In the genomic region with DNA sequence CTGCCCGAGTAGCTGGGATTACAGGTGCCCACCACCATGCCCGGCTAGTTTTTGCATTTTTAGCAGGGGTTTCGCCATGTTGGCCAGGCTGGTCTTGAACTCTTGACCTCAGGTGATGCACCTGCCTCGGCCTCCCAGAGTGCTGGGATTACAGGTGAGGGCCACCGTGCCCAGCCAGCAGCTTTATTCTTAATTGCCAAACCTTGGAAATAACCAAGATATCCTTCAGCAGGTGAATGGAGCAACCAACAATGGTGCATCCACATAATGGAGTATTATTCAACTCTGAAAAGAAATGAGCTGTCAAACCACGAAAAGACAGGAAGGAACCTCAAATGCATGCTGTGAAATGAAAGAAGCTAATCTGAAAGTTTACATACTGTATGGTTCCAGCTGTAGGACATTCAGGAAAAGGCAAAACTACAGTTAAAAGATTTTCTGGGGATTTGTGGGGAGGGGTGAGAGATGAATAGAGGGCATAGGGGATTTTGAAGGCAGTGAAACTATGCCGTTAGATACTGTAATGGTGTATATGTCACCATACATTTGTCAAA, we compare ENCODE assay signal across 23 cellular contexts.
DNase-seq lines count a peak whose midpoint lies in the region; ATAC-seq, FAIRE-seq and TF ChIP-seq lines count a peak whose summit lies in the region.
"Had no signal": no experiment of that assay in that cellular context is flagged by ENCODE, and none has a peak within 500 bp of the region (broad histone marks: within the 10 kb centered on the region; RNA-seq: fewer than 3 reads in every experiment).

No MANE protein-coding gene starts in this region.

- no peak overlapping the region for H2AK5ac ChIP-seq in H1 (ENCODE audit: low read depth, low read length)

- H2BK12ac ChIP-seq in H1 (ENCODE audit: low read depth, low read length), result no peak overlapping the region

- DNase-seq in CD4-positive, alpha-beta memory T cell, result no peak
- DNase-seq in GM06990 (ENCODE audit: extremely low read depth, insufficient read length) (peak; percentile 30), H1 (ENCODE audit: low read depth in 1 of 2, low spot score in 2 of 2) (no peak), hepatic stellate cell (ENCODE audit: low spot score) (no peak), DMS53 treated with DMSO at 0.1 percent for 48 hours (lab: John Stamatoyannopoulos, UW; ENCODE audit: unreplicated experiment) (no peak), mucosa of descending colon (no peak)
- peak; percentile 8 for DNase-seq in activated CD4-positive, alpha-beta memory T cell treated with anti-CD3 and anti-CD28 coated beads for 36 hours
- DNase-seq: anterior cingulate cortex; CD8-positive, alpha-beta T cell; GF-D8; GOT3; kidney glomerular epithelial cell; MG63; NCI-H146; NCI-H524; nucleus accumbens; small intestine; stimulated activated naive CD4-positive, alpha-beta T cell treated with Interleukin-2 at 50 U/mL for 16 hours; thyroid gland had no signal

- H3K9me3 ChIP-seq in CD4-positive, alpha-beta memory T cell (ENCODE audit: control insufficient read depth in 1 of 2, low read length in 2 of 2), result no peaks in the 10 kb centered on the region
- no peaks in the 10 kb centered on the region for H3K9me3 ChIP-seq in H1 (ENCODE audit: insufficient read depth in 2 of 2, low read depth in 1 of 2, low read length in 1 of 2)
- no peaks in the 10 kb centered on the region for H3K9me3 ChIP-seq in mucosa of descending colon
- H3K9me3 ChIP-seq: MG63, SJSA1, thyroid gland had no signal

- CTCF ChIA-PET in CD4-positive, alpha-beta memory T cell (lab: Charles Lee; ENCODE audit: partially characterized antibody), result interaction anchor here (1.0 to 6.1 kb wide), 6 partner anchors 11 to 124 kb away, joined by 3 to 44 read pairs (median 8); no protein-coding TSS in a partner anchor
- CTCF ChIA-PET in activated CD4-positive, alpha-beta memory T cell treated with anti-CD3 and anti-CD28 coated beads for 36 hours (lab: Charles Lee), result interaction anchor here (0.9 to 5.0 kb wide), 9 partner anchors 11 to 122 kb away, joined by 3 to 33 read pairs (median 4); no protein-coding TSS in a partner anchor
- CTCF ChIA-PET in H1 (lab: Charles Lee; ENCODE audit: partially characterized antibody), result no interaction called here

- H3K9ac ChIP-seq in H1 (replicated peaks in 1 of 4; ENCODE audit: extremely low read depth in 1 of 4, low read depth in 3 of 4, low read length in 3 of 4), result no peak overlapping the region

- intact Hi-C loops in CD4-positive, alpha-beta memory T cell (cut with micrococcal nuclease), result no loop called here
- intact Hi-C loops in activated CD4-positive, alpha-beta memory T cell treated with anti-CD3 and anti-CD28 coated beads for 36 hours (cut with micrococcal nuclease), result loop anchor here (1.0 kb wide), 2 partner anchors 8 to 24 kb away; no protein-coding TSS in a partner anchor
- intact Hi-C loops in mucosa of descending colon (cut with DNase I, micrococcal nuclease), result no loop called here

- no peak overlapping the region for H3K4ac ChIP-seq in H1 (replicated peaks; ENCODE audit: insufficient read length, low read depth, low read length)

- H3K56ac ChIP-seq in H1 (replicated peaks; ENCODE audit: insufficient read length, low read depth, low read length), result no peak overlapping the region

- no peak for FAIRE-seq in H1 (lab: Jason Lieb, UNC)
- FAIRE-seq: RCC 7860, small intestine had no signal

- no peaks in the 10 kb centered on the region for H3K27me3 ChIP-seq in CD4-positive, alpha-beta memory T cell (ENCODE audit: insufficient read depth, low read length)
- H3K27me3 ChIP-seq in GM06990 (replicated peaks; ENCODE audit: control insufficient read depth, insufficient read depth, low read length) (no peaks in the 10 kb centered on the region), H1 (replicated peaks in 1 of 4; ENCODE audit: control insufficient read depth in 3 of 4, extremely low read depth in 1 of 4, insufficient read depth in 3 of 4, low read length in 3 of 4) (no peaks in the 10 kb centered on the region)
- H3K27me3 ChIP-seq: cardiac muscle cell, MG63, SJSA1, thyroid gland had no signal

- TF ChIP-seq RAD21 in H1 (IDR thresholded peaks at IDR 0.05 in 1 of 2, conservative IDR thresholded peaks at IDR 0.05 in 1 of 2; ENCODE audit: low read depth in 2 of 2, low read length in 2 of 2), result no peak

- no peak overlapping the region for H4K8ac ChIP-seq in H1 (ENCODE audit: extremely low read depth, insufficient read depth, low read length)

- no peak overlapping the region for H2BK15ac ChIP-seq in H1 (ENCODE audit: low read length)

- no peak overlapping the region for H3K14ac ChIP-seq in H1 (ENCODE audit: insufficient read length)

- no peak overlapping the region for H3K4me2 ChIP-seq in H1 (ENCODE audit: insufficient read depth in 1 of 2, low read depth in 2 of 2, low read length in 2 of 2)

- TF ChIP-seq CTCF in GM06990 (IDR thresholded peaks at IDR 0.05; ENCODE audit: insufficient read depth, low read length, poor library complexity, severe bottlenecking), result no peak
- no peak for TF ChIP-seq CTCF in H1 (IDR thresholded peaks at IDR 0.05; ENCODE audit: control extremely low read depth in 1 of 3, insufficient read depth in 1 of 3, low read depth in 1 of 3, low read length in 3 of 3)
- no peak for TF ChIP-seq CTCF in mucosa of descending colon (IDR thresholded peaks at IDR 0.05)

- H3K36me3 ChIP-seq in CD4-positive, alpha-beta memory T cell (ENCODE audit: insufficient read depth, low read length), result no peaks in the 10 kb centered on the region
- H3K36me3 ChIP-seq in GM06990 (ENCODE audit: control insufficient read depth, insufficient read depth, low read length) (no peaks in the 10 kb centered on the region), H1 (ENCODE audit: control insufficient read depth in 2 of 4, insufficient read depth in 4 of 4, low read length in 3 of 4) (no peaks in the 10 kb centered on the region), mucosa of descending colon (ENCODE audit: low read depth) (no peaks in the 10 kb centered on the region)
- H3K36me3 ChIP-seq: cardiac muscle cell, MG63, SJSA1, thyroid gland had no signal

- H3K18ac ChIP-seq in H1 (ENCODE audit: extremely low read depth, low read length), result no peak overlapping the region

- no peaks in the 10 kb centered on the region for H3K23me2 ChIP-seq in H1 (ENCODE audit: low read depth, low read length)

- H2AFZ ChIP-seq in H1 (ENCODE audit: low read length), result no peak overlapping the region

- peak overlapping the region in 6 of 7 donors; percentile 62 to 95 (median 82) for H3K27ac Mint-ChIP-seq in CD4-positive, alpha-beta memory T cell
- H3K27ac Mint-ChIP-seq in activated CD4-positive, alpha-beta memory T cell treated with anti-CD3 and anti-CD28 coated beads for 36 hours, result peak overlapping the region; percentile 90
- H3K27ac Mint-ChIP-seq: CD8-positive, alpha-beta T cell had no signal

- H3K9me3 Mint-ChIP-seq in CD4-positive, alpha-beta memory T cell, result peaks cover 0 to 2% (median 0%) of the 10 kb centered on the region in 8 donors
- H3K9me3 Mint-ChIP-seq in activated CD4-positive, alpha-beta memory T cell treated with anti-CD3 and anti-CD28 coated beads for 36 hours, result peaks cover 2% of the 10 kb centered on the region
- H3K9me3 Mint-ChIP-seq: CD8-positive, alpha-beta T cell had no signal

- POLR2A ChIA-PET in CD4-positive, alpha-beta memory T cell (lab: Charles Lee; ENCODE audit: partially characterized antibody), result interaction anchor here (0.8 to 4.7 kb wide), 7 partner anchors 9 to 117 kb away, joined by 3 to 28 read pairs (median 11); no protein-coding TSS in a partner anchor
- POLR2A ChIA-PET in activated CD4-positive, alpha-beta memory T cell treated with anti-CD3 and anti-CD28 coated beads for 36 hours (lab: Charles Lee), result interaction anchor here (0.6 to 2.7 kb wide), 11 partner anchors 9 to 124 kb away, joined by 3 to 14 read pairs (median 4); no protein-coding TSS in a partner anchor
- POLR2A ChIA-PET in H1 (lab: Charles Lee; ENCODE audit: partially characterized antibody), result interaction anchor here (1.0 to 1.9 kb wide), 3 partner anchors 14 to 47 kb away, joined by 3 to 4 read pairs (median 3); no protein-coding TSS in a partner anchor

- H3K27me3 Mint-ChIP-seq in CD4-positive, alpha-beta memory T cell, result no peaks in the 10 kb centered on the region
- H3K27me3 Mint-ChIP-seq in activated CD4-positive, alpha-beta memory T cell treated with anti-CD3 and anti-CD28 coated beads for 36 hours, result no peaks in the 10 kb centered on the region

- H4K91ac ChIP-seq in H1 (replicated peaks; ENCODE audit: insufficient read length, low read length), result no peak overlapping the region

- H3K4me3 Mint-ChIP-seq in CD4-positive, alpha-beta memory T cell, result peak overlapping the region in 4 of 8 donors; percentile 5 to 79 (median 28)
- no peak overlapping the region for H3K4me3 Mint-ChIP-seq in activated CD4-positive, alpha-beta memory T cell treated with anti-CD3 and anti-CD28 coated beads for 36 hours
- H3K4me3 Mint-ChIP-seq: CD8-positive, alpha-beta T cell had no signal

- no peaks in the 10 kb centered on the region for H3K79me1 ChIP-seq in H1 (ENCODE audit: low read depth, low read length)

- H2BK120ac ChIP-seq in H1 (replicated peaks; ENCODE audit: low read depth, low read length), result peak overlapping the region; percentile 53

- no peak overlapping the region for H4K5ac ChIP-seq in H1 (ENCODE audit: insufficient read length, low read depth, low read length)

- no peak for TF ChIP-seq POLR2A in H1 (IDR thresholded peaks at IDR 0.05; ENCODE audit: control extremely low read depth in 1 of 2, low read depth in 2 of 2, low read length in 2 of 2)

- peak overlapping the region; percentile 63 for H3K27ac ChIP-seq in CD4-positive, alpha-beta memory T cell (ENCODE audit: low read depth, low read length)
- no peak overlapping the region for H3K27ac ChIP-seq in H1 (ENCODE audit: low read depth, low read length)
- H3K27ac ChIP-seq: cardiac muscle cell, SJSA1, thyroid gland had no signal

- H3K36me3 Mint-ChIP-seq in CD4-positive, alpha-beta memory T cell, result no peaks in the 10 kb centered on the region
- no peaks in the 10 kb centered on the region for H3K36me3 Mint-ChIP-seq in activated CD4-positive, alpha-beta memory T cell treated with anti-CD3 and anti-CD28 coated beads for 36 hours
- H3K36me3 Mint-ChIP-seq: CD8-positive, alpha-beta T cell had no signal

- peaks cover 40% of the 10 kb centered on the region for H3K4me1 ChIP-seq in CD4-positive, alpha-beta memory T cell (ENCODE audit: insufficient read depth, low read length)
- H3K4me1 ChIP-seq in H1 (replicated peaks in 1 of 4; ENCODE audit: control insufficient read depth in 3 of 4, insufficient read depth in 4 of 4, low read length in 3 of 4) (peaks cover 0 to 5% (median 3%) of the 10 kb centered on the region in 4 experiments; a peak in 4 of 7 replicates), mucosa of descending colon (ENCODE audit: low read depth) (peaks cover 4% of the 10 kb centered on the region)
- H3K4me1 ChIP-seq: SJSA1, thyroid gland had no signal

- no peak overlapping the region for H3K4me3 ChIP-seq in CD4-positive, alpha-beta memory T cell (ENCODE audit: low read length in 2 of 2)
- H3K4me3 ChIP-seq in GM06990 (replicated peaks; ENCODE audit: low read depth, low read length) (no peak overlapping the region), H1 (ENCODE audit: extremely low read depth in 1 of 4, insufficient read depth in 2 of 4, low read depth in 3 of 4, low read length in 4 of 4) (no peak overlapping the region), mucosa of descending colon (no peak overlapping the region)
- H3K4me3 ChIP-seq: cardiac muscle cell, lung, MG63, SJSA1, thyroid gland had no signal

- no peak overlapping the region for H3K23ac ChIP-seq in H1 (ENCODE audit: insufficient read length)

- H4K20me1 ChIP-seq in H1 (replicated peaks in 1 of 2; ENCODE audit: control insufficient read depth in 1 of 2, insufficient read depth in 2 of 2, low read length in 2 of 2), result no peaks in the 10 kb centered on the region

- WGBS in H1 (ENCODE audit: extremely low coverage in 1 of 2, insufficient coverage in 1 of 2, insufficient read length in 1 of 2, insufficient replicate concordance in 2 of 2, low coverage in 1 of 2, low lambda C conversion rate in 2 of 2, missing lambda C conversion rate in 1 of 2), 2 experiments, result 84% methylated on average over 7 of the region's 7 CpGs; no CpG with 5 or more reads in 1 of the 2 experiments

- peaks cover 31 to 60% (median 45%) of the 10 kb centered on the region in 4 donors for H3K4me1 Mint-ChIP-seq in CD4-positive, alpha-beta memory T cell
- peaks cover 76% of the 10 kb centered on the region for H3K4me1 Mint-ChIP-seq in activated CD4-positive, alpha-beta memory T cell treated with anti-CD3 and anti-CD28 coated beads for 36 hours (ENCODE audit: low read depth)

- ATAC-seq in mucosa of descending colon, result no peak
- ATAC-seq: CD8-positive, alpha-beta T cell had no signal

- no peak overlapping the region for H2BK5ac ChIP-seq in H1 (ENCODE audit: low read depth, low read length)

- H2BK20ac ChIP-seq in H1 (ENCODE audit: low read length), result no peak overlapping the region

- H3K79me2 ChIP-seq in H1 (ENCODE audit: control insufficient read depth in 1 of 2, insufficient read depth in 2 of 2, low read length in 2 of 2), result no peaks in the 10 kb centered on the region

- TF ChIP-seq EP300 in H1 (IDR thresholded peaks at IDR 0.05; ENCODE audit: borderline replicate concordance in 1 of 2, low read depth in 2 of 2, low read length in 2 of 2), result no peak

Comparison
In these comparisons a context has a peak if more than half of its experiments do, and no peak if none do; other contexts are left out.
1. DNase-seq: peak in GM06990 (single experiment) and activated CD4-positive, alpha-beta memory T cell treated with anti-CD3 and anti-CD28 coated beads for 36 hours (single experiment); none in CD4-positive, alpha-beta memory T cell (0 of 5), H1 (0 of 2), hepatic stellate cell (single experiment), DMS53 treated with DMSO at 0.1 percent for 48 hours (single experiment) and mucosa of descending colon (0 of 3).